In genomic region chr11:123585206-123585605, GRCh38 we compare ENCODE assay signal across 29 cellular contexts.
DNase-seq lines count a peak whose midpoint lies in the region; ATAC-seq and TF ChIP-seq lines count a peak whose summit lies in the region.
"Had no signal": no experiment of that assay in that cellular context is flagged by ENCODE, and none has a peak within 500 bp of the region (broad histone marks: within the 10 kb centered on the region; RNA-seq: fewer than 3 reads in every experiment).

No MANE protein-coding gene starts in this region.

- H3K27ac ChIP-seq in C4-2B: 0 out of 2 replicates have a peak overlapping the region, but pooled peaks have one; percentile 5
- peak overlapping the region; percentile 13 for H3K27ac ChIP-seq in hepatocyte
- no peak overlapping the region for H3K27ac ChIP-seq in prostate gland
- H3K27ac ChIP-seq: breast epithelium, colonic mucosa, HL-60, KMS-11, psoas muscle, RWPE1, upper lobe of left lung had no signal

- 94% methylated on average over 5 of the region's 5 CpGs for WGBS in hepatocyte (ENCODE audit: low lambda C conversion rate, missing lambda C conversion rate)
- WGBS in prostate gland: 42% methylated on average over 5 of the region's 5 CpGs

- DNase-seq in HT-29 (ENCODE audit: low spot score) (peak; percentile 55), hepatocyte (ENCODE audit: low spot score) (no peak), prostate gland (ENCODE audit: low spot score) (peak; percentile 36), mesenteric fat pad (ENCODE audit: low spot score) (no peak)
- DNase-seq: activated effector memory CD4-positive, alpha-beta T cell treated with Interleukin-2 at 50 U/mL for 16 hours; anterior cingulate cortex; CD4-positive, CD25-positive, alpha-beta regulatory T cell; colonic mucosa; effector CD8-positive, alpha-beta T cell; hypothalamus; left cardiac atrium; MG63; NCI-H1105 treated with DMSO at 0.1 percent for 48 hours; NCI-H2029; NCI-H510A treated with DMSO at 0.1 percent for 48 hours; nucleus accumbens; substantia nigra; upper lobe of left lung had no signal

- H3K36me3 ChIP-seq in hepatocyte (replicated peaks; ENCODE audit: insufficient read depth, low read depth) (no peaks in the 10 kb centered on the region), prostate gland (no peaks in the 10 kb centered on the region)
- H3K36me3 ChIP-seq: breast epithelium, colonic mucosa, HAP-1, MG63, upper lobe of left lung had no signal

- no peaks in the 10 kb centered on the region for H3K79me2 ChIP-seq in hepatocyte

- H3K4me3 ChIP-seq in hepatocyte: no peak overlapping the region
- H3K4me3 ChIP-seq in prostate gland: no peak overlapping the region
- H3K4me3 ChIP-seq: breast epithelium, colonic mucosa, HAP-1, MG63, psoas muscle, upper lobe of left lung had no signal

- no peaks in the 10 kb centered on the region for H3K27me3 ChIP-seq in hepatocyte
- H3K27me3 ChIP-seq in prostate gland (replicated peaks; ENCODE audit: insufficient read depth): no peaks in the 10 kb centered on the region
- H3K27me3 ChIP-seq: breast epithelium, colonic mucosa, MG63, upper lobe of left lung had no signal

- no peak for TF ChIP-seq POLR2A in prostate gland (IDR thresholded peaks at IDR 0.05)

- no peak overlapping the region for H3K4me2 ChIP-seq in hepatocyte
- H3K4me2 ChIP-seq: KMS-11 had no signal

- H3K9me2 ChIP-seq in hepatocyte (replicated peaks; ENCODE audit: insufficient read depth): no peaks in the 10 kb centered on the region

- ATAC-seq in GM18870 (IDR thresholded peaks at IDR 0.05; ENCODE audit: unreplicated experiment) (no peak), GM21576 (IDR thresholded peaks at IDR 0.05; ENCODE audit: unreplicated experiment) (no peak)
- ATAC-seq: left cardiac atrium; sciatic nerve; stimulated activated effector memory CD8-positive, alpha-beta T cell treated with anti-CD3 and anti-CD28 coated beads, Interleukin-12 subunit alpha, Interleukin-12 subunit beta, amount 100 ng/mL, for 72 hours had no signal

- H2AFZ ChIP-seq in hepatocyte: no peak overlapping the region

- H3K4me1 ChIP-seq in hepatocyte (ENCODE audit: insufficient read depth): peaks cover 34% of the 10 kb centered on the region
- H3K4me1 ChIP-seq in prostate gland (replicated peaks): no peaks in the 10 kb centered on the region
- H3K4me1 ChIP-seq: colonic mucosa had no signal

- no peaks in the 10 kb centered on the region for H3K9me3 ChIP-seq in hepatocyte (ENCODE audit: low read depth)
- no peaks in the 10 kb centered on the region for H3K9me3 ChIP-seq in prostate gland
- H3K9me3 ChIP-seq: breast epithelium, colonic mucosa, HAP-1, MG63, psoas muscle, upper lobe of left lung had no signal

- TF ChIP-seq CTCF in C4-2B (conservative IDR thresholded peaks at IDR 0.05) (no peak), hepatocyte (IDR thresholded peaks at IDR 0.05; ENCODE audit: poor library complexity) (no peak), prostate gland (IDR thresholded peaks at IDR 0.05) (no peak)

- no peaks in the 10 kb centered on the region for H4K20me1 ChIP-seq in hepatocyte (ENCODE audit: insufficient read depth, poor library complexity, severe bottlenecking)

- intact Hi-C loops in prostate gland (cut with DNase I): no loop called here

Comparison
In these comparisons a context has a peak if more than half of its experiments do, and no peak if none do; other contexts are left out.
1. H3K27ac ChIP-seq: peak in C4-2B (single experiment) and hepatocyte (single experiment); none in prostate gland (0 of 2).
2. DNase-seq: peak in HT-29 (single experiment) and prostate gland (single experiment); none in hepatocyte (single experiment) and mesenteric fat pad (single experiment).